16 cellular contexts compared by ENCODE assay signal in genomic region chr1:236149003-236149595, GRCh38.
"Had no signal": no experiment of that assay in that cellular context is flagged by ENCODE, and none has a peak within 500 bp of the region (broad histone marks: within the 10 kb centered on the region; RNA-seq: fewer than 3 reads in every experiment).

No MANE protein-coding gene starts in this region.

- FAIRE-seq: colon, TTC549 had no signal

- ATAC-seq: activated T-cell treated with anti-CD3 and anti-CD28 coated beads, Interleukin-2, amount 50 U/mL, for 4 hours; naive thymus-derived CD8-positive, alpha-beta T cell; psoas muscle; SK-N-SH treated with all-trans-retinoic acid at 6 μM for 48 hours had no signal

- H3K4me1 ChIP-seq: psoas muscle, testis had no signal

- H3K9me3 ChIP-seq: psoas muscle, testis had no signal

- H3K9me3 Mint-ChIP-seq: activated CD4-positive, alpha-beta memory T cell treated with anti-CD3 and anti-CD28 coated beads for 36 hours; activated naive CD4-positive, alpha-beta T cell treated with anti-CD3 and anti-CD28 coated beads, Interleukin-2, amount 50 U/mL, for 72 hours; activated T-cell treated with anti-CD3 and anti-CD28 coated beads, Interleukin-2, amount 50 U/mL, for 4 hours; naive thymus-derived CD8-positive, alpha-beta T cell; stimulated activated naive CD8-positive, alpha-beta T cell treated with anti-CD3 and anti-CD28 coated beads, Interleukin-15, amount 100 ng/mL, for 72 hours; T-helper 1 cell treated with Interleukin-12 subunit alpha and Interleukin-12 subunit beta and Interleukin-4 antibody, amounts not matched to agents 30 μg/mL and 1 μg/mL, for 36 hours had no signal

- H3K27ac Mint-ChIP-seq: activated CD4-positive, alpha-beta memory T cell treated with anti-CD3 and anti-CD28 coated beads for 36 hours; activated naive CD4-positive, alpha-beta T cell treated with anti-CD3 and anti-CD28 coated beads, Interleukin-2, amount 50 U/mL, for 72 hours; T-helper 1 cell treated with Interleukin-12 subunit alpha and Interleukin-12 subunit beta and Interleukin-4 antibody, amounts not matched to agents 30 μg/mL and 1 μg/mL, for 36 hours had no signal

- H3K4me3 Mint-ChIP-seq: activated CD4-positive, alpha-beta memory T cell treated with anti-CD3 and anti-CD28 coated beads for 36 hours; activated T-cell treated with anti-CD3 and anti-CD28 coated beads, Interleukin-2, amount 50 U/mL, for 4 hours; stimulated activated naive CD8-positive, alpha-beta T cell treated with anti-CD3 and anti-CD28 coated beads, Interleukin-15, amount 100 ng/mL, for 72 hours; T-helper 1 cell treated with Interleukin-12 subunit alpha and Interleukin-12 subunit beta and Interleukin-4 antibody, amounts not matched to agents 30 μg/mL and 1 μg/mL, for 36 hours had no signal

- H3K4me3 ChIP-seq: psoas muscle, testis had no signal

- H3K36me3 Mint-ChIP-seq: activated CD4-positive, alpha-beta memory T cell treated with anti-CD3 and anti-CD28 coated beads for 36 hours; activated naive CD4-positive, alpha-beta T cell treated with anti-CD3 and anti-CD28 coated beads, Interleukin-2, amount 50 U/mL, for 72 hours had no signal

- H3K27me3 ChIP-seq: testis had no signal

- H3K27ac ChIP-seq: psoas muscle, testis had no signal

- DNase-seq: activated CD4-positive, alpha-beta memory T cell treated with anti-CD3 and anti-CD28 coated beads for 36 hours; activated CD4-positive, alpha-beta T cell treated with anti-CD3 and anti-CD28 coated beads for 1 hour; activated effector memory CD4-positive, alpha-beta T cell treated with anti-CD3 and anti-CD28 coated beads, Interleukin-2, amount 50 U/mL, for 16 hours; activated T-cell treated with anti-CD3 and anti-CD28 coated beads, Interleukin-2, amount 50 U/mL, for 4 hours; effector CD4-positive, alpha-beta T cell; naive thymus-derived CD8-positive, alpha-beta T cell; psoas muscle; stimulated activated CD4-positive, alpha-beta T cell treated with anti-CD3 and anti-CD28 coated beads, Interleukin-4, amount 100 ng/mL, for 1 hour; stimulated activated CD8-positive, alpha-beta memory T cell treated with anti-CD3 and anti-CD28 coated beads, Interleukin-4, amount 100 ng/mL, for 48 hours; stimulated activated naive CD8-positive, alpha-beta T cell treated with anti-CD3 and anti-CD28 coated beads, Interleukin-15, amount 100 ng/mL, for 72 hours; testis had no signal

- H3K27me3 Mint-ChIP-seq: activated CD4-positive, alpha-beta memory T cell treated with anti-CD3 and anti-CD28 coated beads for 36 hours; naive thymus-derived CD8-positive, alpha-beta T cell; stimulated activated naive CD8-positive, alpha-beta T cell treated with anti-CD3 and anti-CD28 coated beads, Interleukin-15, amount 100 ng/mL, for 72 hours had no signal
